8 cellular contexts compared by ENCODE assay signal in the genomic region with DNA sequence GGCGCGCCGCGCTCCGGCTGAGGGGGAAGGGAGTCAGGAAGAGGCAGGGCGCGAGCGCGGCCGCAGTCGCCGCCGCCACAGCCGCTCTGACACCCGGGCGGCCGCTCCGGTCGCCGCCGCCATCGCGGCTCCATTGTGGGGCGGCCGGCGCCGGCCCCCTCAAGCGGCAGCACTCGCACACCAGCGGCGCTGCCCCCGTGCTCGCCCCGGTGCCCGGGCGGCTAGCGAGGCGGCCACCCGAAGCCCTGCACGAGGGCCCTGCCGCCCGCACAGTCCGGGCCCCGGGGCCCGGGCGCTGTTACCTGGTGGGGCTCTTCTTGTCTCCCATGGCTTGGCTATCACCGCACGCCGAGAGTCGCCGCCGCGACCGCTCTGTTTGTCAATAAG. TPM values are rescaled to one million over a fixed set of nuclear protein-coding genes. Genes with fewer than 3 reads are reported as not detected.
DNase-seq lines count a peak whose midpoint lies in the region; ATAC-seq, FAIRE-seq and TF ChIP-seq lines count a peak whose summit lies in the region.

No MANE protein-coding gene starts in this region.

- peaks cover 7% of the 10 kb centered on the region for H3K4me1 Mint-ChIP-seq in astrocyte (ENCODE audit: low read depth, unreplicated experiment)

- no peak overlapping the region for H3K27ac Mint-ChIP-seq in astrocyte (ENCODE audit: unreplicated experiment)

- H3K79me2 ChIP-seq in astrocyte (ENCODE audit: insufficient read depth, low read length): peaks cover 46% of the 10 kb centered on the region

- TF ChIP-seq CTCF in A549 (IDR thresholded peaks at IDR 0.05) (no peak), astrocyte (IDR thresholded peaks at IDR 0.05; ENCODE audit: insufficient read depth, low read depth, low read length) (no peak), right lobe of liver (IDR thresholded peaks at IDR 0.05) (no peak)

- TF ChIP-seq POLR2A in A549 (IDR thresholded peaks at IDR 0.05; ENCODE audit: low read length) (no peak), right lobe of liver (IDR thresholded peaks at IDR 0.05) (no peak)

- POLR2A ChIA-PET in A549 (lab: Yijun Ruan, JAX): interaction anchor here (0.7 to 1.0 kb wide), 2 partner anchors 36 to 990 kb away, joined by 3 to 5 read pairs; no protein-coding TSS in a partner anchor

- no peak for TF ChIP-seq RAD21 in A549 (conservative IDR thresholded peaks at IDR 0.05 in 1 of 2, IDR thresholded peaks at IDR 0.05 in 1 of 2)

- H3K27me3 Mint-ChIP-seq in astrocyte (ENCODE audit: low read depth, unreplicated experiment): peaks cover 19% of the 10 kb centered on the region

- peak overlapping the region; percentile 94 for H3K9ac ChIP-seq in astrocyte (ENCODE audit: low read length)

- no peak for FAIRE-seq in A549 (lab: Jason Lieb, UNC)
- no peak for FAIRE-seq in astrocyte (lab: Jason Lieb, UNC)

- TF ChIP-seq EP300 in A549 (IDR thresholded peaks at IDR 0.05): no peak

- peak overlapping the region; percentile 67 for H2AFZ ChIP-seq in astrocyte (ENCODE audit: low read depth, low read length)

- H3K4me3 Mint-ChIP-seq in astrocyte (ENCODE audit: unreplicated experiment): peak overlapping the region; percentile 77

- H3K9me3 Mint-ChIP-seq in astrocyte (ENCODE audit: unreplicated experiment): no peaks in the 10 kb centered on the region

- intact Hi-C loops in right lobe of liver (cut with DNase I): no loop called here

- H3K4me2 ChIP-seq in A549 (peak overlapping the region; percentile 71), astrocyte (ENCODE audit: low read length) (peak overlapping the region; percentile 78)

- no peak for DNase-seq in A549 (ENCODE audit: low read depth in 1 of 2, low spot score in 1 of 2)
- DNase-seq in astrocyte (ENCODE audit: low read depth): no peak
- no peak for DNase-seq in right lobe of liver
- DNase-seq in NCI-H2107 treated with DMSO at 0.1 percent for 48 hours (lab: John Stamatoyannopoulos, UW; ENCODE audit: unreplicated experiment): no peak
- DNase-seq in A172 (ENCODE audit: low spot score): no peak

- H3K9me3 ChIP-seq in A549 (no peaks in the 10 kb centered on the region), astrocyte (ENCODE audit: insufficient read depth, low read depth, low read length) (no peaks in the 10 kb centered on the region), right lobe of liver (no peaks in the 10 kb centered on the region)

- peaks cover 27% of the 10 kb centered on the region for H3K4me1 ChIP-seq in A549
- peaks cover 17% of the 10 kb centered on the region for H3K4me1 ChIP-seq in astrocyte (ENCODE audit: insufficient read depth, low read length)
- peaks cover 0 to 32% (median 13%) of the 10 kb centered on the region in 4 donors for H3K4me1 ChIP-seq in right lobe of liver
- H3K4me1 ChIP-seq in urinary bladder (ENCODE audit: insufficient read depth): peaks cover 5% of the 10 kb centered on the region

- CTCF ChIA-PET in A549 (lab: Yijun Ruan, JAX): no interaction called here

- peak; percentile 57 to 66; a peak in 4 of 6 replicates for ATAC-seq in A549
- peak; percentile 34 for ATAC-seq in GM19025 (IDR thresholded peaks at IDR 0.05; ENCODE audit: low read depth, unreplicated experiment)
- peak; percentile 26 for ATAC-seq in HG03460 (IDR thresholded peaks at IDR 0.05; ENCODE audit: unreplicated experiment)
- no peak for ATAC-seq in right lobe of liver

- H3K27ac ChIP-seq in A549 (peak overlapping the region; percentile 99), astrocyte (ENCODE audit: low read depth, low read length) (peak overlapping the region; percentile 83), right lobe of liver (peak overlapping the region; percentile 71 to 90 (median 87)), urinary bladder (ENCODE audit: low read depth) (peak overlapping the region; percentile 96)

- H4K20me1 ChIP-seq in astrocyte (ENCODE audit: insufficient read depth, low read length): peaks cover 15% of the 10 kb centered on the region

- H3K27me3 ChIP-seq in astrocyte (ENCODE audit: insufficient read depth, low read length) (no peaks in the 10 kb centered on the region), right lobe of liver (no peaks in the 10 kb centered on the region)

- peaks cover 9% of the 10 kb centered on the region for H3K36me3 ChIP-seq in astrocyte (ENCODE audit: insufficient read depth, low read length)
- H3K36me3 ChIP-seq in right lobe of liver: no peaks in the 10 kb centered on the region
- no peaks in the 10 kb centered on the region for H3K36me3 ChIP-seq in urinary bladder (ENCODE audit: insufficient read depth)

- H3K4me3 ChIP-seq in A549 (peak overlapping the region; percentile 99), astrocyte (ENCODE audit: insufficient read depth, low read depth, low read length) (peak overlapping the region; percentile 84), right lobe of liver (peak overlapping the region; percentile 51 to 80 (median 60)), urinary bladder (ENCODE audit: low read depth, low read length) (peak overlapping the region; percentile 100)

- no peaks in the 10 kb centered on the region for H3K36me3 Mint-ChIP-seq in astrocyte (ENCODE audit: low read depth, unreplicated experiment)

- WGBS in A549 (ENCODE audit: missing lambda C conversion rate): 2% methylated on average over 18 of the region's 54 CpGs
- no CpG with 5 or more reads among the region's 54 CpGs for WGBS in right lobe of liver (ENCODE audit: insufficient coverage, low coverage, low lambda C conversion rate, missing lambda C conversion rate)
- under 1% methylated on average over 49 of the region's 54 CpGs for WGBS in urinary bladder

TF ChIP-seq in A549, 52 proteins besides CTCF, POLR2A, EP300 and RAD21 (continues in another document):
- TF ChIP-seq TFCP2L1 (CRISPR knock-in tag; IDR thresholded peaks at IDR 0.05): no peak
- TF ChIP-seq RARB (CRISPR knock-in tag; IDR thresholded peaks at IDR 0.05): no peak
- TF ChIP-seq, protein P1, sequence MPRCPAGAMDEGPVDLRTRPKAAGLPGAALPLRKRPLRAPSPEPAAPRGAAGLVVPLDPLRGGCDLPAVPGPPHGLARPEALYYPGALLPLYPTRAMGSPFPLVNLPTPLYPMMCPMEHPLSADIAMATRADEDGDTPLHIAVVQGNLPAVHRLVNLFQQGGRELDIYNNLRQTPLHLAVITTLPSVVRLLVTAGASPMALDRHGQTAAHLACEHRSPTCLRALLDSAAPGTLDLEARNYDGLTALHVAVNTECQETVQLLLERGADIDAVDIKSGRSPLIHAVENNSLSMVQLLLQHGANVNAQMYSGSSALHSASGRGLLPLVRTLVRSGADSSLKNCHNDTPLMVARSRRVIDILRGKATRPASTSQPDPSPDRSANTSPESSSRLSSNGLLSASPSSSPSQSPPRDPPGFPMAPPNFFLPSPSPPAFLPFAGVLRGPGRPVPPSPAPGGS (IDR thresholded peaks at IDR 0.05): 0 out of 3 replicates have a peak, but pooled peaks have one; percentile 39
- TF ChIP-seq, protein P2, sequence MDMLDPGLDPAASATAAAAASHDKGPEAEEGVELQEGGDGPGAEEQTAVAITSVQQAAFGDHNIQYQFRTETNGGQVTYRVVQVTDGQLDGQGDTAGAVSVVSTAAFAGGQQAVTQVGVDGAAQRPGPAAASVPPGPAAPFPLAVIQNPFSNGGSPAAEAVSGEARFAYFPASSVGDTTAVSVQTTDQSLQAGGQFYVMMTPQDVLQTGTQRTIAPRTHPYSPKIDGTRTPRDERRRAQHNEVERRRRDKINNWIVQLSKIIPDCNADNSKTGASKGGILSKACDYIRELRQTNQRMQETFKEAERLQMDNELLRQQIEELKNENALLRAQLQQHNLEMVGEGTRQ (IDR thresholded peaks at IDR 0.05): no peak
- TF ChIP-seq, protein P3, sequence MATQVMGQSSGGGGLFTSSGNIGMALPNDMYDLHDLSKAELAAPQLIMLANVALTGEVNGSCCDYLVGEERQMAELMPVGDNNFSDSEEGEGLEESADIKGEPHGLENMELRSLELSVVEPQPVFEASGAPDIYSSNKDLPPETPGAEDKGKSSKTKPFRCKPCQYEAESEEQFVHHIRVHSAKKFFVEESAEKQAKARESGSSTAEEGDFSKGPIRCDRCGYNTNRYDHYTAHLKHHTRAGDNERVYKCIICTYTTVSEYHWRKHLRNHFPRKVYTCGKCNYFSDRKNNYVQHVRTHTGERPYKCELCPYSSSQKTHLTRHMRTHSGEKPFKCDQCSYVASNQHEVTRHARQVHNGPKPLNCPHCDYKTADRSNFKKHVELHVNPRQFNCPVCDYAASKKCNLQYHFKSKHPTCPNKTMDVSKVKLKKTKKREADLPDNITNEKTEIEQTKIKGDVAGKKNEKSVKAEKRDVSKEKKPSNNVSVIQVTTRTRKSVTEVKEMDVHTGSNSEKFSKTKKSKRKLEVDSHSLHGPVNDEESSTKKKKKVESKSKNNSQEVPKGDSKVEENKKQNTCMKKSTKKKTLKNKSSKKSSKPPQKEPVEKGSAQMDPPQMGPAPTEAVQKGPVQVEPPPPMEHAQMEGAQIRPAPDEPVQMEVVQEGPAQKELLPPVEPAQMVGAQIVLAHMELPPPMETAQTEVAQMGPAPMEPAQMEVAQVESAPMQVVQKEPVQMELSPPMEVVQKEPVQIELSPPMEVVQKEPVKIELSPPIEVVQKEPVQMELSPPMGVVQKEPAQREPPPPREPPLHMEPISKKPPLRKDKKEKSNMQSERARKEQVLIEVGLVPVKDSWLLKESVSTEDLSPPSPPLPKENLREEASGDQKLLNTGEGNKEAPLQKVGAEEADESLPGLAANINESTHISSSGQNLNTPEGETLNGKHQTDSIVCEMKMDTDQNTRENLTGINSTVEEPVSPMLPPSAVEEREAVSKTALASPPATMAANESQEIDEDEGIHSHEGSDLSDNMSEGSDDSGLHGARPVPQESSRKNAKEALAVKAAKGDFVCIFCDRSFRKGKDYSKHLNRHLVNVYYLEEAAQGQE (IDR thresholded peaks at IDR 0.05): no peak
- peak in 1 of 2 experiments; percentile 67; a peak in 2 of 5 replicates for TF ChIP-seq JUN (IDR thresholded peaks at IDR 0.05)
- no peak; the same call in 1 of the 2 replicates for TF ChIP-seq MYC (IDR thresholded peaks at IDR 0.05; ENCODE audit: borderline replicate concordance, low read length)
- no peak for TF ChIP-seq RCOR1 (IDR thresholded peaks at IDR 0.05; ENCODE audit: low read depth, low read length)
- TF ChIP-seq PHF8 (IDR thresholded peaks at IDR 0.05; ENCODE audit: borderline replicate concordance, low read depth): peak; percentile 27; the same call in 1 of the 2 replicates
- no peak for TF ChIP-seq POLR2AphosphoS2 (conservative IDR thresholded peaks at IDR 0.05; ENCODE audit: low read length)
- TF ChIP-seq ESRRA (IDR thresholded peaks at IDR 0.05; ENCODE audit: borderline replicate concordance, low read length): no peak
- no peak for TF ChIP-seq NR3C1 (IDR thresholded peaks at IDR 0.05)

RNA-seq across cellular contexts. Expression of a gene that starts 0.2 kb away (rescaled TPM):
- polyA plus RNA-seq in A549 (2011; rRNA removed) (39.7 and 49.2 TPM in 2 replicates), A549 (2017; fragmentation: RNase III; extraction: RNeasy Plus Mini Kit Qiagen cat#74134 plus additional on column Dnase treatment) (18.7 to 21.5 TPM (median 19.7 TPM) in 3 replicates), urinary bladder (13.7 TPM)
- 11.0 TPM in 2 replicates for polyA plus RNA-seq in A549 (2012; cell fraction: cytosol; rRNA removed)
- 6.5 and 12.0 TPM in 2 replicates for polyA plus RNA-seq in A549 (2012; cell fraction: nucleus; rRNA removed)
- polyA minus RNA-seq in A549 (2011; rRNA and poly(A)+ RNA removed): 13.1 and 18.4 TPM in 2 replicates
- total RNA-seq in astrocyte (28.6 and 29.3 TPM in 2 replicates), right lobe of liver (10 to 100 TPM; 12.8 to 22.3 (median 16.9) TPM), urinary bladder (40.8 TPM)
- 21.2 and 22.7 TPM in 2 replicates for total RNA-seq in A172 (2014; rRNA removed; shearing (Covaris generic))

Comparison
In these comparisons a context has a peak if more than half of its experiments do, and no peak if none do; other contexts are left out.
1. ATAC-seq: peak in A549 (2 of 2), GM19025 (single experiment) and HG03460 (single experiment); none in right lobe of liver (0 of 4).
2. Peak in every context shown above with its lines, with median percentiles within 50 percentile points of each other: H3K27ac ChIP-seq and H3K4me3 ChIP-seq.